In the genomic region with DNA sequence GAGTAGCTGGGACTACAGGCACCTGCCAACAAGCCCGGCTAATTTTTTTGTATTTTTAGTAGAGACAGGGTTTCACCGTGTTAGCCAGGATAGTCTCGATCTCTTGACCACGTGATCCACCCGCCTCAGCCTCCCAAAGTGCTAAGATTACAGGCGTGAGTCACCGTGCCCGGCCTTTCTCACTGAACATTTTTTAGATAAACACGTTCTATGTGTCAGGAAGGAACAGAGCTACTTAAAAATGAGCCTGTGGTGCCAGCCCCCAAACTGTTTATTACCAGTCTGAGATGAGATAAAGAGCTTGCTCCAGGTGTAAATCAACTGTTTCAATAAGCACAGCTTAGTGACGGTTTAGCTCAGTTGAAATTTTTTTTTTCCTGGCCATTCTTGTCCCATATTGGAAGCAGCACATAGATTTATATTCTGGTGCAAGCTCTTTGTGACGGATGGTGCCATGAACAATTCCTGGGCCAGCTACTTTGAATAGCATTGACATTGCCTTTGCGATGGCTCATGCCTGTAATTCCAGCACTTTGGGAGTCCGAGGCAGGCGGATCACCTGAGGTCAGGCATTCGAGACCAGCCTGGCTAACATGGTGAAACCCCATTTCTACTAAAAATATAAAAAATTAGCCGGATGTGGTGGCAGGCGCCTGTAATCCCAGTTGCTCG, we compare ENCODE assay signal across 1 cellular context.
A peak's percentile ranks its signal among the peaks of the same experiment; 100 is the strongest.
TF ChIP-seq lines count a peak whose summit lies in the region.

No MANE protein-coding gene starts in this region.

TF ChIP-seq in IMR-90, 13 proteins besides CTCF, POLR2A, EP300 and RAD21:
- TF ChIP-seq FOS (IDR thresholded peaks at IDR 0.05; ENCODE audit: low read depth, low read length), result 0 out of 2 replicates have a peak, but pooled peaks have one; percentile 21
- TF ChIP-seq, protein P1, sequence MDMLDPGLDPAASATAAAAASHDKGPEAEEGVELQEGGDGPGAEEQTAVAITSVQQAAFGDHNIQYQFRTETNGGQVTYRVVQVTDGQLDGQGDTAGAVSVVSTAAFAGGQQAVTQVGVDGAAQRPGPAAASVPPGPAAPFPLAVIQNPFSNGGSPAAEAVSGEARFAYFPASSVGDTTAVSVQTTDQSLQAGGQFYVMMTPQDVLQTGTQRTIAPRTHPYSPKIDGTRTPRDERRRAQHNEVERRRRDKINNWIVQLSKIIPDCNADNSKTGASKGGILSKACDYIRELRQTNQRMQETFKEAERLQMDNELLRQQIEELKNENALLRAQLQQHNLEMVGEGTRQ (IDR thresholded peaks at IDR 0.05; ENCODE audit: low read depth, low read length), result peak; percentile 62
TF ChIP-seq in IMR-90: peak in this region for 2; not testable (repeated sequence) for 11.
